In genomic region chr1:109951501-109951900, GRCh38 we compare ENCODE assay signal across 8 cellular contexts. TPM values are rescaled to one million over a fixed set of nuclear protein-coding genes. Genes with fewer than 3 reads are reported as not detected.
DNase-seq lines count a peak whose midpoint lies in the region; ATAC-seq, FAIRE-seq and TF ChIP-seq lines count a peak whose summit lies in the region.
"Not testable (repeated sequence)": the region's sequence is repeated elsewhere in the genome, so short reads cannot be mapped to it uniquely, and the experiment has no call there.

No MANE protein-coding gene starts in this region.

- dilution Hi-C loops in IMR-90 (cut with HindIII; ENCODE audit: low sequenced_read_pairs, unreplicated experiment) = not testable (repeated sequence)

- not testable (repeated sequence) for H2AK9ac ChIP-seq in IMR-90 (replicated peaks; ENCODE audit: low read depth, low read length, poor library complexity)

- not testable (repeated sequence) for H3K4me2 ChIP-seq in A549; IMR-90 (ENCODE audit: low read depth, low read length); K562 (ENCODE audit: insufficient read depth, low read length); HepG2 (ENCODE audit: low read depth, low read length); trophoblast cell (ENCODE audit: low read length)

- H2AK5ac ChIP-seq in IMR-90 (ENCODE audit: low read depth, low read length) = not testable (repeated sequence)
- peak overlapping the region; percentile 52 for H2AK5ac ChIP-seq in trophoblast cell (ENCODE audit: low read length)

- H3K14ac ChIP-seq in IMR-90 (replicated peaks; ENCODE audit: low read depth, low read length); trophoblast cell (ENCODE audit: low read length): not testable (repeated sequence)

- intact Hi-C loops in IMR-90 (cut with micrococcal nuclease); Panc1 (cut with micrococcal nuclease; ENCODE audit: unreplicated experiment); K562 (cut with micrococcal nuclease); HepG2 (cut with micrococcal nuclease; ENCODE audit: unreplicated experiment): not testable (repeated sequence)

- 95% methylated on average over 5 of the region's 5 CpGs for WGBS in A549 (ENCODE audit: missing lambda C conversion rate)
- 88% methylated on average over 3 of the region's 5 CpGs; no CpG with 5 or more reads in 1 of the 2 experiments for WGBS in IMR-90 (ENCODE audit: extremely low coverage in 2 of 2, insufficient read length in 1 of 2), 2 experiments
- WGBS in K562 (ENCODE audit: insufficient coverage, low coverage, missing lambda C conversion rate) = 76% methylated on average over 5 of the region's 5 CpGs
- 95% methylated on average over 5 of the region's 5 CpGs for WGBS in HepG2 (ENCODE audit: low lambda C conversion rate)
- WGBS in trophoblast cell (ENCODE audit: extremely low coverage, insufficient coverage, insufficient read length) = no CpG with 5 or more reads among the region's 5 CpGs

- H3K79me1 ChIP-seq in IMR-90 (ENCODE audit: low read depth in 1 of 2, low read length in 2 of 2) = not testable (repeated sequence)
- H3K79me1 ChIP-seq in trophoblast cell (ENCODE audit: low read length) = peaks cover 10% of the 10 kb centered on the region

- not testable (repeated sequence) for H2AFZ ChIP-seq in IMR-90 (replicated peaks; ENCODE audit: low read length, poor library complexity); K562 (ENCODE audit: low read depth, low read length); HepG2 (ENCODE audit: low read length); trophoblast cell (ENCODE audit: insufficient read depth, low read length, poor library complexity)

- peak overlapping the region in 1 of 2 experiments; percentile 59; a peak in 2 of 6 replicates for H3K27ac ChIP-seq in A549
- H3K27ac ChIP-seq in IMR-90 (ENCODE audit: insufficient read depth, low read length); K562 (ENCODE audit: extremely low read depth, low read depth, low read length); HepG2 (ENCODE audit: extremely low read length, insufficient read depth, low read length); trophoblast cell (ENCODE audit: low read depth, low read length): not testable (repeated sequence)
- H3K27ac ChIP-seq in Panc1 (ENCODE audit: low read length) = peak overlapping the region; percentile 55; the same call in 1 of the 2 replicates
- H3K27ac ChIP-seq in VCaP = peak overlapping the region; percentile 82; the same call in 1 of the 2 replicates

- H3K18ac ChIP-seq in IMR-90 (ENCODE audit: low read depth, low read length); trophoblast cell (ENCODE audit: low read length): not testable (repeated sequence)

- DNase-seq in A549 (ENCODE audit: low read depth in 1 of 2, low spot score in 1 of 2); IMR-90; Panc1 (ENCODE audit: low read depth, low spot score); K562 (ENCODE audit: extremely low read depth in 1 of 4, low spot score in 3 of 4); HepG2 (ENCODE audit: low spot score); trophoblast cell: not testable (repeated sequence)
- DNase-seq in RPMI8226 = peak; percentile 35

- not testable (repeated sequence) for H2BK15ac ChIP-seq in IMR-90 (ENCODE audit: low read depth, low read length)

- in situ Hi-C loops in IMR-90 (cut with MboI; ENCODE audit: low sequenced_read_pairs); Panc1 (cut with HindIII; ENCODE audit: low pct_unique_long_range_greater_than_20kb, low sequenced_read_pairs); K562 (cut with MboI); HepG2 (cut with HindIII; ENCODE audit: extremely low pct_ligation_motif_present, low pct_unique_long_range_greater_than_20kb): not testable (repeated sequence)

- POLR2A ChIA-PET in A549 (lab: Yijun Ruan, JAX); IMR-90 (lab: Charles Lee; ENCODE audit: unreplicated experiment); Panc1 (lab: Charles Lee); K562 (lab: Yijun Ruan, JAX); HepG2 (lab: Yijun Ruan, JAX): not testable (repeated sequence)

- H4K20me1 ChIP-seq in IMR-90 (ENCODE audit: insufficient read depth, low read length); K562 (replicated peaks; ENCODE audit: control insufficient read depth, insufficient read depth, low read length); HepG2 (ENCODE audit: insufficient read depth, low read length): not testable (repeated sequence)

- H3K79me2 ChIP-seq in K562 (ENCODE audit: control insufficient read depth, insufficient read depth, low read length); HepG2 (ENCODE audit: insufficient read depth, low read length); trophoblast cell (ENCODE audit: control insufficient read depth, insufficient read depth, low read length, poor library complexity): not testable (repeated sequence)

- H3K4me3 ChIP-seq in A549; IMR-90 (ENCODE audit: insufficient read depth, low read depth, low read length); Panc1 (ENCODE audit: low read depth in 2 of 2, low read length in 2 of 2); K562; HepG2 (replicated peaks in 1 of 3; ENCODE audit: insufficient read depth in 1 of 3, low read depth in 2 of 3, low read length in 3 of 3); trophoblast cell (ENCODE audit: low read depth, low read length): not testable (repeated sequence)

- not testable (repeated sequence) for H3K56ac ChIP-seq in IMR-90 (ENCODE audit: extremely low read depth, insufficient read depth, low read length)

- H2BK20ac ChIP-seq in IMR-90 (ENCODE audit: low read depth, low read length) = not testable (repeated sequence)

- H3K9me1 ChIP-seq in IMR-90 (ENCODE audit: insufficient read depth, low read length); K562 (ENCODE audit: control insufficient read depth, insufficient read depth, low read length): not testable (repeated sequence)

- CTCF ChIA-PET in A549 (lab: Yijun Ruan, JAX) = interaction anchor here (1.8 to 2.0 kb wide), 2 partner anchors 13 to 29 kb away, joined by 5 to 7 read pairs; no protein-coding TSS in a partner anchor
- CTCF ChIA-PET in IMR-90 (lab: Yijun Ruan, JAX) = interaction anchor here (1.0 kb wide), 1 partner anchor 9 kb away, joined by 3 read pairs; no protein-coding TSS in a partner anchor
- CTCF ChIA-PET in Panc1 (lab: Charles Lee); K562 (lab: Yijun Ruan, JAX; ENCODE audit: low intra/inter-chr PET ratio); HepG2 (lab: Yijun Ruan, JAX; ENCODE audit: low intra/inter-chr PET ratio, low total read pairs): not testable (repeated sequence)

- peaks cover 38% of the 10 kb centered on the region for H3K4me1 ChIP-seq in A549
- not testable (repeated sequence) for H3K4me1 ChIP-seq in IMR-90 (ENCODE audit: control insufficient read depth, insufficient read depth, low read length); K562 (replicated peaks in 1 of 2; ENCODE audit: control insufficient read depth in 2 of 2, insufficient read depth in 2 of 2, low read length in 2 of 2)
- peaks cover 14% of the 10 kb centered on the region for H3K4me1 ChIP-seq in Panc1 (ENCODE audit: control insufficient read depth, insufficient read depth, low read length)
- peaks cover 50% of the 10 kb centered on the region for H3K4me1 ChIP-seq in HepG2 (ENCODE audit: insufficient read depth, low read length)
- H3K4me1 ChIP-seq in trophoblast cell (ENCODE audit: control insufficient read depth in 1 of 2, insufficient read depth in 2 of 2, low read length in 2 of 2) = peaks cover 7 to 12% of the 10 kb centered on the region in 2 experiments

- H2BK12ac ChIP-seq in trophoblast cell (ENCODE audit: low read length) = not testable (repeated sequence)

- not testable (repeated sequence) for TF ChIP-seq EP300 in A549 (IDR thresholded peaks at IDR 0.05); K562 (IDR thresholded peaks at IDR 0.05; ENCODE audit: low read length); HepG2 (IDR thresholded peaks at IDR 0.05; ENCODE audit: low read depth in 2 of 2, low read length in 2 of 2); HepG2 (CRISPR knock-in tag; IDR thresholded peaks at IDR 0.05; ENCODE audit: borderline replicate concordance)

- H3K36me3 ChIP-seq in IMR-90 (ENCODE audit: control insufficient read depth, insufficient read depth, low read length); Panc1 (ENCODE audit: control insufficient read depth, insufficient read depth, low read length); K562 (ENCODE audit: control insufficient read depth, insufficient read depth, low read length); HepG2 (replicated peaks in 1 of 2; ENCODE audit: control insufficient read depth in 1 of 2, insufficient read depth in 2 of 2, low read length in 2 of 2); trophoblast cell (ENCODE audit: control insufficient read depth in 1 of 2, insufficient read depth in 2 of 2, low read length in 2 of 2): not testable (repeated sequence)

- H4K12ac ChIP-seq in trophoblast cell (ENCODE audit: low read depth, low read length) = not testable (repeated sequence)

- not testable (repeated sequence) for BruUV-seq in IMR-90 (replicated peaks; lab: Mats Ljungman, UMichigan); Panc1 (replicated peaks; lab: Mats Ljungman, UMichigan); K562 (replicated peaks; lab: Mats Ljungman, UMichigan); HepG2 (replicated peaks; lab: Mats Ljungman, UMichigan)

- not testable (repeated sequence) for H4K8ac ChIP-seq in IMR-90 (ENCODE audit: low read depth in 2 of 2, low read length in 2 of 2); trophoblast cell (ENCODE audit: low read depth, low read length)

- FAIRE-seq in A549 (lab: Jason Lieb, UNC); K562 (lab: Jason Lieb, UNC); HepG2 (lab: Jason Lieb, UNC): not testable (repeated sequence)

- H3K23ac ChIP-seq in IMR-90 (ENCODE audit: low read depth, low read length); trophoblast cell (ENCODE audit: low read length): not testable (repeated sequence)

- not testable (repeated sequence) for H2BK120ac ChIP-seq in IMR-90 (ENCODE audit: low read depth, low read length); trophoblast cell (ENCODE audit: insufficient read depth, low read length, poor library complexity)

- H3K9me3 ChIP-seq in A549; IMR-90 (ENCODE audit: control insufficient read depth, insufficient read depth, low read length); Panc1 (ENCODE audit: control insufficient read depth, insufficient read depth, low read depth, low read length); K562 (replicated peaks; ENCODE audit: control insufficient read depth, insufficient read depth, low read depth, low read length); HepG2 (ENCODE audit: low read length); trophoblast cell (ENCODE audit: insufficient read depth, low read depth, low read length): not testable (repeated sequence)

- H3K9ac ChIP-seq in IMR-90 (ENCODE audit: low read depth, low read length); K562 (ENCODE audit: insufficient read depth in 1 of 2, low read depth in 2 of 2, low read length in 2 of 2); HepG2 (ENCODE audit: insufficient read depth, low read depth, low read length); trophoblast cell (ENCODE audit: low read length): not testable (repeated sequence)

- TF ChIP-seq RAD21 in A549 (conservative IDR thresholded peaks at IDR 0.05 in 1 of 2, IDR thresholded peaks at IDR 0.05 in 1 of 2); IMR-90 (IDR thresholded peaks at IDR 0.05; ENCODE audit: low read length); K562 (CRISPR knock-in tag; conservative IDR thresholded peaks at IDR 0.05 in 1 of 2, IDR thresholded peaks at IDR 0.05 in 1 of 2); HepG2 (CRISPR knock-in tag; IDR thresholded peaks at IDR 0.05): not testable (repeated sequence)

- not testable (repeated sequence) for H4K91ac ChIP-seq in IMR-90 (ENCODE audit: insufficient read depth, low read depth, low read length); trophoblast cell (ENCODE audit: low read depth, low read length)

- not testable (repeated sequence) for TF ChIP-seq POLR2A in A549 (IDR thresholded peaks at IDR 0.05; ENCODE audit: low read length); IMR-90 (IDR thresholded peaks at IDR 0.05; ENCODE audit: low read depth, low read length); K562 (conservative IDR thresholded peaks at IDR 0.05); HepG2 (IDR thresholded peaks at IDR 0.05; ENCODE audit: insufficient read depth in 1 of 2, low read depth in 2 of 2, low read length in 2 of 2)

- H3K27me3 ChIP-seq in IMR-90 (ENCODE audit: control insufficient read depth, insufficient read depth, low read length); Panc1 (ENCODE audit: control insufficient read depth, insufficient read depth, low read length); K562 (ENCODE audit: control insufficient read depth in 2 of 2, insufficient read depth in 2 of 2, low read length in 2 of 2); HepG2 (ENCODE audit: control insufficient read depth in 1 of 2, insufficient read depth in 2 of 2, low read length in 2 of 2); trophoblast cell (ENCODE audit: insufficient read depth, low read length): not testable (repeated sequence)

- not testable (repeated sequence) for H4K5ac ChIP-seq in IMR-90 (ENCODE audit: low read depth, low read length)

- H3K4ac ChIP-seq in IMR-90 (ENCODE audit: low read depth, low read length); trophoblast cell (ENCODE audit: low read depth, low read length): not testable (repeated sequence)

- H2BK5ac ChIP-seq in IMR-90 (ENCODE audit: low read depth, low read length, poor library complexity, severe bottlenecking); trophoblast cell (ENCODE audit: low read depth, low read length, poor library complexity): not testable (repeated sequence)

- not testable (repeated sequence) for TF ChIP-seq CTCF in A549 (IDR thresholded peaks at IDR 0.05); IMR-90 (conservative IDR thresholded peaks at IDR 0.05; ENCODE audit: low read depth, low read length); Panc1 (IDR thresholded peaks at IDR 0.05); VCaP (conservative IDR thresholded peaks at IDR 0.05); K562 (IDR thresholded peaks at IDR 0.05 in 2 of 3, conservative IDR thresholded peaks at IDR 0.05 in 1 of 3; ENCODE audit: insufficient read depth in 2 of 3, low read depth in 1 of 3, low read length in 3 of 3); HepG2 (CRISPR knock-in tag; IDR thresholded peaks at IDR 0.05)

- not testable (repeated sequence) for ATAC-seq in A549; IMR-90 (ENCODE audit: low read depth); Panc1; K562; HepG2

RNA-seq across cellular contexts. Expression of gene AHCYL1, which starts 33.1 kb away (rescaled TPM):
- polyA plus RNA-seq in A549 (2011; rRNA removed) = 147 and 148 TPM in 2 replicates
- polyA plus RNA-seq in A549 (2012; cell fraction: cytosol; rRNA removed) = 66.5 and 81.2 TPM in 2 replicates
- 65.5 and 81.1 TPM in 2 replicates for polyA plus RNA-seq in A549 (2012; cell fraction: nucleus; rRNA removed)
- 124 to 145 TPM (median 133 TPM) in 3 replicates for polyA plus RNA-seq in A549 (2017; fragmentation: RNase III; extraction: RNeasy Plus Mini Kit Qiagen cat#74134 plus additional on column Dnase treatment)
- polyA minus RNA-seq in A549 (2011; rRNA and poly(A)+ RNA removed) = 94.6 and 102 TPM in 2 replicates
- 73.9 and 76.0 TPM in 2 replicates for total RNA-seq in IMR-90 (2012; rRNA removed)
- 63.9 and 75.1 TPM in 2 replicates for polyA plus RNA-seq in IMR-90 (2012; rRNA removed)
- 25.3 and 33.6 TPM in 2 replicates for polyA plus RNA-seq in IMR-90 (2012; cell fraction: cytosol; rRNA removed)
- 45.6 and 132 TPM in 2 replicates for polyA plus RNA-seq in IMR-90 (2012; cell fraction: nucleus; rRNA removed; ENCODE audit: low replicate concordance)
- 174 TPM for total RNA-seq in Panc1 (2021; ENCODE audit: unreplicated experiment)
- polyA plus RNA-seq in Panc1 (2012; ENCODE audit: insufficient read length) = 148 TPM
- total RNA-seq in K562 (2011; cell fraction: chromatin; rRNA removed; ENCODE audit: low replicate concordance) = 86.0 and 94.1 TPM in 2 replicates
- total RNA-seq in K562 (2011; cell fraction: nucleolus; rRNA removed) = 41.9 and 46.3 TPM in 2 replicates
- 65.2 and 107 TPM in 2 replicates for total RNA-seq in K562 (2011; cell fraction: nucleoplasm; rRNA removed)
- 39.8 and 40.1 TPM in 2 replicates for total RNA-seq in K562 (2014; rRNA removed)
- 44.5 and 49.8 TPM in 2 replicates for total RNA-seq in K562 (2014; rRNA removed; fragmentation: Illumina TruSeq; extraction: Trizol)
- total RNA-seq in K562 (2015; rRNA removed; fragmentation: Illumina TruSeq; extraction: Trizol) = 40.5 and 40.9 TPM in 2 replicates
- 75.5 and 84.9 TPM in 2 replicates for total RNA-seq in K562 (2021)
- 96.4 and 118 TPM in 2 replicates for polyA plus RNA-seq in K562 (2011; rRNA removed)
- 57.9 and 73.1 TPM in 2 replicates for polyA plus RNA-seq in K562 (2011; cell fraction: cytosol; rRNA removed)
- 97.2 and 104 TPM in 2 replicates for polyA plus RNA-seq in K562 (2011; cell fraction: nucleus; rRNA removed)
- polyA plus RNA-seq in K562 (2012) = 84.4 and 103 TPM in 2 replicates
- polyA plus RNA-seq in K562 (2014; fragmentation: Illumina TruSeq; extraction: Trizol) = 75.5 and 83.7 TPM in 2 replicates
- 10 to 100 TPM; 27.3 to 32.9 TPM for polyA plus RNA-seq in K562 (2014; fragmentation: Nextera tagmentation; extraction: Ambion mirVana)
- polyA plus RNA-seq in K562 (2014; rRNA removed) = 53.4 and 56.3 TPM in 2 replicates
- polyA minus RNA-seq in K562 (2011; rRNA and poly(A)+ RNA removed) = 87.3 and 94.7 TPM in 2 replicates
- polyA minus RNA-seq in K562 (2011; cell fraction: cytosol; rRNA and poly(A)+ RNA removed) = 52.4 and 62.1 TPM in 2 replicates
- polyA minus RNA-seq in K562 (2011; cell fraction: nucleus; rRNA and poly(A)+ RNA removed) = 32.6 and 50.8 TPM in 2 replicates
- total RNA-seq in HepG2 (2016; rRNA removed; fragmentation: Illumina TruSeq; extraction: Trizol) = 40.9 and 63.2 TPM in 2 replicates
- 3.7 and 5.4 TPM in 2 replicates for total RNA-seq in HepG2 (2016; cell fraction: cytosol; rRNA removed; fragmentation: Illumina TruSeq; extraction: Trizol; ENCODE audit: low read depth)
- 40.0 and 59.5 TPM in 2 replicates for total RNA-seq in HepG2 (2016; cell fraction: insoluble cytoplasmic fraction; rRNA removed; fragmentation: Illumina TruSeq; extraction: Trizol)
- total RNA-seq in HepG2 (2016; cell fraction: membrane; rRNA removed; fragmentation: Illumina TruSeq; extraction: Trizol) = 22.3 and 23.2 TPM in 2 replicates
- 37.9 and 43.8 TPM in 2 replicates for total RNA-seq in HepG2 (2016; cell fraction: nucleus; rRNA removed; fragmentation: Illumina TruSeq; extraction: Trizol)
- polyA plus RNA-seq in HepG2 (2011; rRNA removed) = 69.4 and 76.3 TPM in 2 replicates
- 38.4 and 54.0 TPM in 2 replicates for polyA plus RNA-seq in HepG2 (2011; cell fraction: cytosol; rRNA removed)
- 64.7 and 65.0 TPM in 2 replicates for polyA plus RNA-seq in HepG2 (2011; cell fraction: nucleus; rRNA removed)
- polyA plus RNA-seq in HepG2 (2012) = 76.2 and 86.9 TPM in 2 replicates
- polyA plus RNA-seq in HepG2 (2016; cell fraction: cytosol; fragmentation: Illumina TruSeq; extraction: Trizol; ENCODE audit: low read depth) = 3.1 TPM in 2 replicates
- polyA plus RNA-seq in HepG2 (2016; cell fraction: insoluble cytoplasmic fraction; fragmentation: Illumina TruSeq; extraction: Trizol; ENCODE audit: low read depth) = 70.3 and 75.5 TPM in 2 replicates
- 12.5 and 13.4 TPM in 2 replicates for polyA plus RNA-seq in HepG2 (2016; cell fraction: membrane; fragmentation: Illumina TruSeq; extraction: Trizol; ENCODE audit: low read depth)
- 70.7 and 72.2 TPM in 2 replicates for polyA plus RNA-seq in HepG2 (2016; cell fraction: nucleus; fragmentation: Illumina TruSeq; extraction: Trizol; ENCODE audit: insufficient read depth, low read depth)
- polyA minus RNA-seq in HepG2 (2011; rRNA and poly(A)+ RNA removed; ENCODE audit: low replicate concordance) = 45.5 and 101 TPM in 2 replicates
- polyA minus RNA-seq in HepG2 (2011; cell fraction: cytosol; rRNA and poly(A)+ RNA removed) = 37.5 and 49.8 TPM in 2 replicates
- 38.5 and 46.5 TPM in 2 replicates for polyA minus RNA-seq in HepG2 (2011; cell fraction: nucleus; rRNA and poly(A)+ RNA removed)
- 84.4 and 84.7 TPM in 2 replicates for polyA plus RNA-seq in trophoblast cell (2013)

RNA-seq across cellular contexts. Expression of gene CSF1, which starts 40.9 kb away (rescaled TPM):
- polyA plus RNA-seq in A549 (2011; rRNA removed) (36.3 and 45.7 TPM in 2 replicates), A549 (2017; fragmentation: RNase III; extraction: RNeasy Plus Mini Kit Qiagen cat#74134 plus additional on column Dnase treatment) (35.1 to 42.4 TPM (median 37.5 TPM) in 3 replicates), IMR-90 (2012; rRNA removed) (22.0 and 25.6 TPM in 2 replicates), K562 (2011; rRNA removed) (6.9 and 11.8 TPM in 2 replicates), K562 (2014; fragmentation: Illumina TruSeq; extraction: Trizol) (3.8 and 4.8 TPM in 2 replicates), K562 (2014; fragmentation: Nextera tagmentation; extraction: Ambion mirVana) (under 1 TPM; 0.18 to 0.23 TPM), K562 (2014; rRNA removed) (2.7 and 4.3 TPM in 2 replicates), HepG2 (2011; rRNA removed) (13.3 and 21.0 TPM in 2 replicates)
- polyA plus RNA-seq in A549 (2012; cell fraction: cytosol; rRNA removed) = 40.0 and 56.5 TPM in 2 replicates
- polyA plus RNA-seq in A549 (2012; cell fraction: nucleus; rRNA removed) = 84.0 and 105 TPM in 2 replicates
- 32.5 and 34.0 TPM in 2 replicates for polyA minus RNA-seq in A549 (2011; rRNA and poly(A)+ RNA removed)
- total RNA-seq in IMR-90 (2012; rRNA removed) (9.4 and 14.3 TPM in 2 replicates), Panc1 (2021; ENCODE audit: unreplicated experiment) (217 TPM), K562 (2014; rRNA removed) (2.8 and 5.9 TPM in 2 replicates), K562 (2014; rRNA removed; fragmentation: Illumina TruSeq; extraction: Trizol) (1.6 TPM in 2 replicates), K562 (2015; rRNA removed; fragmentation: Illumina TruSeq; extraction: Trizol) (2.4 and 3.4 TPM in 2 replicates), K562 (2021) (6.7 and 6.8 TPM in 2 replicates), HepG2 (2016; rRNA removed; fragmentation: Illumina TruSeq; extraction: Trizol) (1.9 and 4.6 TPM in 2 replicates)
- 19.2 and 30.9 TPM in 2 replicates for polyA plus RNA-seq in IMR-90 (2012; cell fraction: cytosol; rRNA removed)
- 26.9 and 32.7 TPM in 2 replicates for polyA plus RNA-seq in IMR-90 (2012; cell fraction: nucleus; rRNA removed; ENCODE audit: low replicate concordance)
- polyA plus RNA-seq in Panc1 (2012; ENCODE audit: insufficient read length) = 109 TPM
- total RNA-seq in K562 (2011; cell fraction: chromatin; rRNA removed; ENCODE audit: low replicate concordance) = 11.8 and 30.8 TPM in 2 replicates
- 17.2 and 24.8 TPM in 2 replicates for total RNA-seq in K562 (2011; cell fraction: nucleolus; rRNA removed)
- 16.3 and 18.2 TPM in 2 replicates for total RNA-seq in K562 (2011; cell fraction: nucleoplasm; rRNA removed)
- 4.6 and 12.6 TPM in 2 replicates for polyA plus RNA-seq in K562 (2011; cell fraction: cytosol; rRNA removed)
- polyA plus RNA-seq in K562 (2011; cell fraction: nucleus; rRNA removed) = 12.5 and 39.9 TPM in 2 replicates
- 4.7 and 8.6 TPM in 2 replicates for polyA plus RNA-seq in K562 (2012)
- polyA minus RNA-seq in K562 (2011; rRNA and poly(A)+ RNA removed) = 3.9 and 8.8 TPM in 2 replicates
- polyA minus RNA-seq in K562 (2011; cell fraction: cytosol; rRNA and poly(A)+ RNA removed) = 8.5 and 11.6 TPM in 2 replicates
- 5.1 and 13.7 TPM in 2 replicates for polyA minus RNA-seq in K562 (2011; cell fraction: nucleus; rRNA and poly(A)+ RNA removed)
- 0.71 and 1.2 TPM in 2 replicates for total RNA-seq in HepG2 (2016; cell fraction: cytosol; rRNA removed; fragmentation: Illumina TruSeq; extraction: Trizol; ENCODE audit: low read depth)
- total RNA-seq in HepG2 (2016; cell fraction: insoluble cytoplasmic fraction; rRNA removed; fragmentation: Illumina TruSeq; extraction: Trizol) = 1.8 and 4.9 TPM in 2 replicates
- total RNA-seq in HepG2 (2016; cell fraction: membrane; rRNA removed; fragmentation: Illumina TruSeq; extraction: Trizol) = 1.3 and 2.0 TPM in 2 replicates
- total RNA-seq in HepG2 (2016; cell fraction: nucleus; rRNA removed; fragmentation: Illumina TruSeq; extraction: Trizol) = 7.8 and 7.9 TPM in 2 replicates
- 10.4 and 15.2 TPM in 2 replicates for polyA plus RNA-seq in HepG2 (2011; cell fraction: cytosol; rRNA removed)
- 23.0 and 27.9 TPM in 2 replicates for polyA plus RNA-seq in HepG2 (2011; cell fraction: nucleus; rRNA removed)
- 5.3 and 17.7 TPM in 2 replicates for polyA plus RNA-seq in HepG2 (2012)
- polyA plus RNA-seq in HepG2 (2016; cell fraction: cytosol; fragmentation: Illumina TruSeq; extraction: Trizol; ENCODE audit: low read depth) = 0.42 and 0.62 TPM in 2 replicates
- 1.8 and 2.7 TPM in 2 replicates for polyA plus RNA-seq in HepG2 (2016; cell fraction: insoluble cytoplasmic fraction; fragmentation: Illumina TruSeq; extraction: Trizol; ENCODE audit: low read depth)
- polyA plus RNA-seq in HepG2 (2016; cell fraction: membrane; fragmentation: Illumina TruSeq; extraction: Trizol; ENCODE audit: low read depth) = 0.71 and 1.0 TPM in 2 replicates
- 14.8 and 15.3 TPM in 2 replicates for polyA plus RNA-seq in HepG2 (2016; cell fraction: nucleus; fragmentation: Illumina TruSeq; extraction: Trizol; ENCODE audit: insufficient read depth, low read depth)
- polyA minus RNA-seq in HepG2 (2011; rRNA and poly(A)+ RNA removed; ENCODE audit: low replicate concordance) = 1.1 and 12.0 TPM in 2 replicates
- 11.0 and 19.9 TPM in 2 replicates for polyA minus RNA-seq in HepG2 (2011; cell fraction: cytosol; rRNA and poly(A)+ RNA removed)
- 7.9 and 15.2 TPM in 2 replicates for polyA minus RNA-seq in HepG2 (2011; cell fraction: nucleus; rRNA and poly(A)+ RNA removed)
- 10.4 and 10.7 TPM in 2 replicates for polyA plus RNA-seq in trophoblast cell (2013)
